ENCODE assay signal across 14 cellular contexts in genomic region chr11:120391297-120391696, GRCh38. TPM values are rescaled to one million over a fixed set of nuclear protein-coding genes. Genes with fewer than 3 reads are reported as not detected.
DNase-seq lines count a peak whose midpoint lies in the region; ATAC-seq and TF ChIP-seq lines count a peak whose summit lies in the region.
"Had no signal": no experiment of that assay in that cellular context is flagged by ENCODE, and none has a peak within 500 bp of the region (broad histone marks: within the 10 kb centered on the region; RNA-seq: fewer than 3 reads in every experiment).

No MANE protein-coding gene starts in this region.

- H3K9me3 Mint-ChIP-seq in progenitor cell of endocrine pancreas (ENCODE audit: low read depth) (peaks cover 15% of the 10 kb centered on the region), Caco-2 (ENCODE audit: unreplicated experiment) (peaks cover 42% of the 10 kb centered on the region)

- TF ChIP-seq CTCF in dorsolateral prefrontal cortex (IDR thresholded peaks at IDR 0.05 in 54 of 56, conservative IDR thresholded peaks at IDR 0.05 in 2 of 56; ENCODE audit: low read depth in 1 of 56, partially characterized antibody in 56 of 56) (peak in 7 of 56 donors; percentile 8 to 32 (median 13)), progenitor cell of endocrine pancreas (IDR thresholded peaks at IDR 0.05; ENCODE audit: unreplicated experiment) (no peak), Caco-2 (IDR thresholded peaks at IDR 0.05; ENCODE audit: insufficient read depth in 1 of 2, low read depth in 1 of 2, low read length in 1 of 2, severe bottlenecking in 1 of 2, unreplicated experiment in 1 of 2) (no peak)

- no peaks in the 10 kb centered on the region for H3K27me3 ChIP-seq in HUES48 (ENCODE audit: control insufficient read depth, insufficient read depth, low read length)
- no peaks in the 10 kb centered on the region for H3K27me3 ChIP-seq in dorsolateral prefrontal cortex
- H3K27me3 ChIP-seq in Caco-2 (replicated peaks; ENCODE audit: control insufficient read depth, insufficient read depth, low read length) = no peaks in the 10 kb centered on the region
- H3K27me3 ChIP-seq: esophagus squamous epithelium, transverse colon had no signal

- H3K27me3 Mint-ChIP-seq in progenitor cell of endocrine pancreas = no peaks in the 10 kb centered on the region
- no peaks in the 10 kb centered on the region for H3K27me3 Mint-ChIP-seq in Caco-2 (ENCODE audit: insufficient read depth, unreplicated experiment)

- intact Hi-C loops in dorsolateral prefrontal cortex (cut with DNase I) = loop anchor here (2.0 kb wide), 2 partner anchors 54 to 56 kb away; partner anchors contain the start of gene ARHGEF12 (in 1 of the 2)
- intact Hi-C loops in Caco-2 (cut with micrococcal nuclease; ENCODE audit: unreplicated experiment) = no loop called here

- CTCF ChIA-PET in Caco-2 (lab: Charles Lee) = interaction anchor here (0.8 to 1.2 kb wide), 4 partner anchors 40 to 88 kb away, joined by 3 to 5 read pairs (median 4); partner anchors contain the start of gene ARHGEF12

- H3K27ac ChIP-seq in HUES48 (ENCODE audit: low read depth, low read length) (peak overlapping the region; percentile 30), dorsolateral prefrontal cortex (peak overlapping the region in 55 of 59 donors; percentile 6 to 85 (median 59))

- POLR2A ChIA-PET in Caco-2 (lab: Charles Lee) = no interaction called here

- no peak overlapping the region for H3K9ac ChIP-seq in HUES48 (ENCODE audit: low read depth, low read length)

- H3K4me3 ChIP-seq in HUES48 (ENCODE audit: low read depth, low read length) (no peak overlapping the region), dorsolateral prefrontal cortex (peak overlapping the region in 13 of 59 donors; percentile 0 to 27 (median 12)), Caco-2 (ENCODE audit: low read depth, low read length) (no peak overlapping the region)
- H3K4me3 ChIP-seq: esophagus squamous epithelium, transverse colon had no signal

- H3K4me1 ChIP-seq in HUES48 (ENCODE audit: control insufficient read depth, insufficient read depth, low read length) (peaks cover 16% of the 10 kb centered on the region), Caco-2 (peaks cover 38% of the 10 kb centered on the region)

- BruUV-seq in Caco-2 (replicated peaks; lab: Mats Ljungman, UMichigan) = no TSS peak

- H3K36me3 ChIP-seq in HUES48 (ENCODE audit: control insufficient read depth, insufficient read depth, low read length) = no peaks in the 10 kb centered on the region
- no peaks in the 10 kb centered on the region for H3K36me3 ChIP-seq in Caco-2 (ENCODE audit: control insufficient read depth, insufficient read depth, low read length)
- H3K36me3 ChIP-seq: esophagus squamous epithelium, transverse colon had no signal

- H3K4me3 Mint-ChIP-seq in progenitor cell of endocrine pancreas (ENCODE audit: low read depth) = no peak overlapping the region
- H3K4me3 Mint-ChIP-seq in Caco-2 (ENCODE audit: unreplicated experiment) = no peak overlapping the region

- H3K36me3 Mint-ChIP-seq in progenitor cell of endocrine pancreas (ENCODE audit: insufficient read depth) = peaks cover 13% of the 10 kb centered on the region
- H3K36me3 Mint-ChIP-seq in Caco-2 (ENCODE audit: insufficient read depth, unreplicated experiment) = peaks cover 6% of the 10 kb centered on the region

- peaks cover 17% of the 10 kb centered on the region for H3K4me1 Mint-ChIP-seq in progenitor cell of endocrine pancreas (ENCODE audit: low read depth)
- peaks cover 58% of the 10 kb centered on the region for H3K4me1 Mint-ChIP-seq in Caco-2 (ENCODE audit: low read depth, unreplicated experiment)

- H3K27ac Mint-ChIP-seq in progenitor cell of endocrine pancreas (peak overlapping the region; percentile 40), Caco-2 (ENCODE audit: unreplicated experiment) (no peak overlapping the region)

- H3K9me3 ChIP-seq in HUES48 (ENCODE audit: control insufficient read depth, insufficient read depth, low read length) (no peaks in the 10 kb centered on the region), Caco-2 (0 out of 2 replicates have a peak, but pooled peaks cover 4% of the 10 kb centered on the region)
- H3K9me3 ChIP-seq: esophagus squamous epithelium, transverse colon had no signal

- DNase-seq in dorsolateral prefrontal cortex (peak in 1 of 10 donors; percentile 50), left lobe of liver (ENCODE audit: low spot score) (no peak), progenitor cell of endocrine pancreas (ENCODE audit: low spot score, unreplicated experiment) (no peak), Caco-2 (no peak), T-helper 9 cell (no peak)
- no peak for DNase-seq in stimulated activated CD4-positive, alpha-beta T cell treated with anti-CD3 and anti-CD28 coated beads, Interleukin-4, amount 100 ng/mL, for 1 hour
- DNase-seq: activated T-cell treated with anti-CD3 and anti-CD28 coated beads, Interleukin-2, amount 50 U/mL, for 1 hour; aorta; esophagus squamous epithelium; kidney glomerular epithelial cell; SHP77; transverse colon had no signal

- ATAC-seq in left lobe of liver = peak; percentile 70
- ATAC-seq in GM18870 (IDR thresholded peaks at IDR 0.05; ENCODE audit: unreplicated experiment) = no peak

RNA-seq across cellular contexts. Expression of gene ARHGEF12, which starts 55.1 kb away (rescaled TPM):
- total RNA-seq in dorsolateral prefrontal cortex = 100 to 1,000 TPM; 103 to 277 (median 191) TPM
- 68.7 TPM for total RNA-seq in left lobe of liver
- 64.9 and 66.2 TPM in 2 replicates for total RNA-seq in progenitor cell of endocrine pancreas
- total RNA-seq in Caco-2 (2022) = 89.2 and 89.3 TPM in 2 replicates
